In the genomic region with DNA sequence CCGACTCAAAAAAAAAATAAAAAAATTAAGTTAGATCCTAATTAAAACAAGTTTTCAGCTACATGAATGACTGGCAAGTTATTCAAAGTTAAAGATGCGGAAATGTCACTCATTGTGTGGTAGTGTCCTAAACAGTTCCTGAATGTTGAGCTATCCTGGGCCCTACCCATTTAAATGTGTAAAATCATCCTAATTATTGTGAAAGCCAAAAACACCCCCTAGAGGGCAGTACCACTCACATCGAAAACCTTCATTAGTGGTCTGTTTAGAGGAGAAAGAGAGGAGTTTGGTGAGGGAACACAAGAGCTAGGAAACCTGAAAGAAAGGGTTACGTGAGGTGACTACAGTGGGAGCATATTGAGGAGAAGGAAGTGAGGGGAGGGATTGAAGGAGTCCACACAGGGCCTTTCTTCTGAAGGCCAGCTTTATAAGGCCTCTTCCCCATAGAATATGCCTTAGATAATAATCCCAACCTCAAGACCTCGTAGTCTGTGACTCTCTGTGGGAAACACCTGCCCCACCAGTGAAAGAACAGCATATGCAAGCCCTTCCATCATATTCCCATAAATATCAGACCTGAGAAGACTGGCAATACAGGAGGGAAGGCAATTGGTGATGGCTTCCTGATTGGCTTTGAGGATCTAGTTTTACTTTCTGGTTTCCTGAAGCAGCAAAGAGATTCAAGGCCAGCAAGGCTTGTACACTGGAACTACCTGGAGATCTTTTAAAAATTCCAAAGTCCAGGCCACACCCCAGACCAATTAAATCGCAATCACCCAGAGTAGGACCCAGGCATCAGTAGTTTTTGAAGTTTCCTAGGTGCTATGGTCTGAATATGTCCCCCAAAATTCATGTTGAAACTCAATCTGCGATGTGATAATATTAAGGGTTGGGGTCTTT, we compare ENCODE assay signal across 8 cellular contexts. TPM values are rescaled to one million over a fixed set of nuclear protein-coding genes. Genes with fewer than 3 reads are reported as not detected.
A peak's percentile ranks its signal among the peaks of the same experiment; 100 is the strongest.
DNase-seq lines count a peak whose midpoint lies in the region; ATAC-seq, FAIRE-seq and TF ChIP-seq lines count a peak whose summit lies in the region.

No MANE protein-coding gene starts in this region.

- peak overlapping the region; percentile 50 for H3K4me3 Mint-ChIP-seq in CD4-positive, alpha-beta T cell

- no peak overlapping the region for H3K27ac ChIP-seq in CD4-positive, alpha-beta T cell (ENCODE audit: low read depth, low read length)
- H3K27ac ChIP-seq in Panc1 (ENCODE audit: low read length) (no peak overlapping the region), GM12878 (ENCODE audit: control insufficient read depth, insufficient read depth) (no peak overlapping the region), testis (no peak overlapping the region)

- H3K27me3 Mint-ChIP-seq in CD4-positive, alpha-beta T cell, result no peaks in the 10 kb centered on the region

- SMC1A ChIA-PET in GM12878 (lab: Charles Lee; ENCODE audit: uncharacterized antibody, unreplicated experiment), result interaction anchor here (0.8 to 3.8 kb wide), 29 partner anchors 8 to 275 kb away, joined by 3 to 56 read pairs (median 6); partner anchors contain the start of genes APEX1, CCNB1IP1, OSGEP and PARP2

- intact Hi-C loops in CD4-positive, alpha-beta T cell (cut with DNase I, micrococcal nuclease), result loop anchor here (1.0 to 5.0 kb wide), 4 partner anchors 79 to 193 kb away; no protein-coding TSS in a partner anchor
- intact Hi-C loops in Panc1 (cut with micrococcal nuclease; ENCODE audit: unreplicated experiment) (no loop called here), GM12878 (cut with micrococcal nuclease; ENCODE audit: unreplicated experiment) (loop anchor here (1.0 to 5.0 kb wide), 2 partner anchors 75 to 116 kb away; no protein-coding TSS in a partner anchor), testis (cut with DNase I; ENCODE audit: low total_unique reads) (no loop called here)

- POLR2A ChIA-PET in CD4-positive, alpha-beta T cell (lab: Charles Lee), result interaction anchor here (1.0 to 3.9 kb wide), 10 partner anchors 13 to 197 kb away, joined by 3 to 28 read pairs (median 4); partner anchors contain the start of genes APEX1, OSGEP, PARP2 and PIP4P1
- POLR2A ChIA-PET in Panc1 (lab: Charles Lee) (interaction anchor here (0.7 kb wide), 1 partner anchor 40 kb away, joined by 3 read pairs; no protein-coding TSS in a partner anchor), GM12878 (lab: Charles Lee) (interaction anchor here (0.7 to 3.7 kb wide), 7 partner anchors 9 to 86 kb away, joined by 3 to 27 read pairs (median 3); partner anchors contain the start of genes APEX1, OSGEP, PIP4P1 and PNP)

- no peak overlapping the region; the same call in 1 of the 2 replicates for H3K9ac ChIP-seq in GM12878 (ENCODE audit: control insufficient read depth, insufficient read depth, low read length)

- peak; percentile 39 for ATAC-seq in CD4-positive, alpha-beta T cell (ENCODE audit: poor library complexity)
- ATAC-seq in GM18520 (IDR thresholded peaks at IDR 0.05; ENCODE audit: unreplicated experiment) (peak; percentile 41), Panc1 (0 out of 2 replicates have a peak, but pooled peaks have one; percentile 41), GM12878 (peak; percentile 59)

- H4K20me1 ChIP-seq in GM12878 (ENCODE audit: control insufficient read depth, insufficient read depth), result no peaks in the 10 kb centered on the region

- WGBS in GM12878 (ENCODE audit: insufficient coverage, insufficient replicate concordance, low lambda C conversion rate, missing lambda C conversion rate), result 45% methylated on average over 7 of the region's 7 CpGs
- WGBS in testis, 2 donors, result 65 to 78% methylated on average over 7 of the region's 7 CpGs

- in situ Hi-C loops in Panc1 (cut with HindIII; ENCODE audit: low pct_unique_long_range_greater_than_20kb, low sequenced_read_pairs) (no loop called here), GM12878 (cut with MboI) (loop anchor here (5.0 kb wide), 1 partner anchor 36 kb away; the partner anchor contains the start of gene OSGEP)

- BruUV-seq in Panc1 (replicated peaks; lab: Mats Ljungman, UMichigan) (no TSS peak), GM12878 (replicated peaks; lab: Mats Ljungman, UMichigan) (no TSS peak)

- H3K4me2 ChIP-seq in GM12878 (ENCODE audit: control insufficient read depth, insufficient read depth), result no peak overlapping the region

- DNase-seq in CD4-positive, alpha-beta T cell, result peak in 1 of 10 experiments; percentile 26
- peak; percentile 77 for DNase-seq in Jurkat, Clone E6-1 (ENCODE audit: low read depth, low spot score)
- DNase-seq in Panc1 (ENCODE audit: low read depth, low spot score) (no peak), GM12878 (ENCODE audit: low read depth, low spot score) (peak; percentile 49), left kidney (ENCODE audit: low read depth, low spot score) (peak; percentile 75), testis (peak; percentile 41), NCI-H128 (lab: John Stamatoyannopoulos, UW; ENCODE audit: unreplicated experiment) (no peak)

- H2AFZ ChIP-seq in GM12878 (ENCODE audit: control insufficient read depth, low read depth, low read length), result peak overlapping the region; percentile 82

- H3K27me3 ChIP-seq in CD4-positive, alpha-beta T cell (ENCODE audit: control insufficient read depth, insufficient read depth, low read length), result no peaks in the 10 kb centered on the region
- H3K27me3 ChIP-seq in Panc1 (ENCODE audit: control insufficient read depth, insufficient read depth, low read length) (no peaks in the 10 kb centered on the region), GM12878 (replicated peaks in 1 of 2; ENCODE audit: control insufficient read depth in 2 of 2, insufficient read depth in 2 of 2, low read length in 1 of 2) (no peaks in the 10 kb centered on the region), testis (no peaks in the 10 kb centered on the region)

- H3K4me1 ChIP-seq in Panc1 (ENCODE audit: control insufficient read depth, insufficient read depth, low read length), result peaks cover 9% of the 10 kb centered on the region
- H3K4me1 ChIP-seq in GM12878 (ENCODE audit: control insufficient read depth, insufficient read depth, low read length), result peaks cover 4% of the 10 kb centered on the region
- H3K4me1 ChIP-seq in testis, result peaks cover 11% of the 10 kb centered on the region

- TF ChIP-seq RAD21 in GM12878 (IDR thresholded peaks at IDR 0.05; ENCODE audit: insufficient read depth, low read depth, low read length), result peak; percentile 82

- peak overlapping the region; percentile 4 for H3K27ac Mint-ChIP-seq in CD4-positive, alpha-beta T cell

- TF ChIP-seq CTCF in CD4-positive, alpha-beta T cell (IDR thresholded peaks at IDR 0.05), result peak; percentile 88
- peak; percentile 69 for TF ChIP-seq CTCF in Panc1 (IDR thresholded peaks at IDR 0.05)
- peak; percentile 62 to 72 (median 68) for TF ChIP-seq CTCF in GM12878 (IDR thresholded peaks at IDR 0.05 in 2 of 3, conservative IDR thresholded peaks at IDR 0.05 in 1 of 3; ENCODE audit: control insufficient read depth in 2 of 3, extremely low read depth in 1 of 3, insufficient read depth in 1 of 3, low read depth in 3 of 3, low read length in 3 of 3)
- peak in 2 of 3 experiments; percentile 57 to 61 for TF ChIP-seq CTCF in testis (IDR thresholded peaks at IDR 0.05)

- H3K4me3 ChIP-seq in Jurkat, Clone E6-1 (ENCODE audit: low read length), result no peak overlapping the region
- H3K4me3 ChIP-seq in Panc1 (ENCODE audit: low read depth in 2 of 2, low read length in 2 of 2) (no peak overlapping the region), GM12878 (no peak overlapping the region), testis (no peak overlapping the region)

- FAIRE-seq in GM12878 (lab: Jason Lieb, UNC), result peak; percentile 74

- H3K4me1 Mint-ChIP-seq in CD4-positive, alpha-beta T cell (ENCODE audit: low read depth), result peaks cover 36% of the 10 kb centered on the region

- H3K9me3 ChIP-seq in CD4-positive, alpha-beta T cell (ENCODE audit: control insufficient read depth, low read length), result no peaks in the 10 kb centered on the region
- H3K9me3 ChIP-seq in Panc1 (ENCODE audit: control insufficient read depth, insufficient read depth, low read depth, low read length) (no peaks in the 10 kb centered on the region), GM12878 (replicated peaks; ENCODE audit: control insufficient read depth, insufficient read depth, low read length) (no peaks in the 10 kb centered on the region), testis (no peaks in the 10 kb centered on the region)

- H3K79me2 ChIP-seq in GM12878 (ENCODE audit: control insufficient read depth, insufficient read depth, low read length), result peaks cover 11% of the 10 kb centered on the region

- RAD21 ChIA-PET in GM12878 (lab: Charles Lee; ENCODE audit: unreplicated experiment), result interaction anchor here (0.7 to 6.5 kb wide), 26 partner anchors 9 to 276 kb away, joined by 3 to 78 read pairs (median 5); partner anchors contain the start of genes APEX1, OSGEP, PARP2 and PIP4P1

- TF ChIP-seq EP300 in GM12878 (IDR thresholded peaks at IDR 0.05; ENCODE audit: borderline replicate concordance in 1 of 2, control insufficient read depth in 1 of 2, low read depth in 2 of 2, low read length in 2 of 2), result no peak

- CTCF ChIA-PET in CD4-positive, alpha-beta T cell (lab: Charles Lee), result interaction anchor here (0.7 to 2.2 kb wide), 16 partner anchors 9 to 275 kb away, joined by 3 to 14 read pairs (median 4); partner anchors contain the start of genes APEX1, OSGEP, PARP2 and PIP4P1
- CTCF ChIA-PET in Panc1 (lab: Charles Lee) (interaction anchor here (0.6 to 1.2 kb wide), 2 partner anchors 18 to 83 kb away, joined by 3 read pairs; no protein-coding TSS in a partner anchor), GM12878 (lab: Yijun Ruan, JAX) (interaction anchor here (0.6 to 4.4 kb wide), 45 partner anchors 10 to 275 kb away, joined by 3 to 91 read pairs (median 5); partner anchors contain the start of genes APEX1, CCNB1IP1, OSGEP and PARP2)

- H3K36me3 ChIP-seq in Panc1 (ENCODE audit: control insufficient read depth, insufficient read depth, low read length), result no peaks in the 10 kb centered on the region; the same call in 1 of the 2 replicates
- no peaks in the 10 kb centered on the region for H3K36me3 ChIP-seq in GM12878 (ENCODE audit: control insufficient read depth in 2 of 2, insufficient read depth in 2 of 2, low read length in 1 of 2)
- no peaks in the 10 kb centered on the region for H3K36me3 ChIP-seq in testis (ENCODE audit: low read depth, missing control alignments)

- TF ChIP-seq POLR2A in GM12878 (IDR thresholded peaks at IDR 0.05; ENCODE audit: low read depth, low read length) (no peak), testis (IDR thresholded peaks at IDR 0.05) (no peak)

- peaks cover 3% of the 10 kb centered on the region for H3K36me3 Mint-ChIP-seq in CD4-positive, alpha-beta T cell (ENCODE audit: low read depth)

- H3K9me3 Mint-ChIP-seq in CD4-positive, alpha-beta T cell, result no peaks in the 10 kb centered on the region

RNA-seq across cellular contexts. Expression of gene TEP1, which starts 2.7 kb away (rescaled TPM):
- total RNA-seq in CD4-positive, alpha-beta T cell, result 10 to 100 TPM; 14.3 to 17.4 TPM
- polyA plus RNA-seq in Jurkat, Clone E6-1 (2012; ENCODE audit: insufficient read depth, insufficient read length), result 18.6 TPM
- total RNA-seq in Panc1 (2021; ENCODE audit: unreplicated experiment) (17.1 TPM), GM12878 (2014; rRNA removed) (18.8 and 19.1 TPM in 2 replicates), GM12878 (2014; rRNA removed; fragmentation: Illumina TruSeq; extraction: Trizol) (14.8 TPM in 2 replicates), GM12878 (2021) (23.2 and 28.9 TPM in 2 replicates), testis (10 to 100 TPM; 16.5 to 19.1 TPM)
- polyA plus RNA-seq in Panc1 (2012; ENCODE audit: insufficient read length), result 9.8 TPM
- total RNA-seq in GM12878 (2013; cell fraction: nucleolus; rRNA removed), result 63.0 and 68.7 TPM in 2 replicates
- 11.2 TPM for polyA plus RNA-seq in GM12878 (2011; ENCODE audit: low read depth)
- polyA plus RNA-seq in GM12878 (2011; rRNA removed) (20.7 and 22.1 TPM in 2 replicates), GM12878 (2014; fragmentation: Illumina TruSeq; extraction: Trizol) (29.7 and 48.4 TPM in 2 replicates), GM12878 (2014; fragmentation: Nextera tagmentation; extraction: Ambion mirVana) (1 to 10 TPM; 3.3 to 6.4 TPM), GM12878 (2014; rRNA removed) (16.1 and 20.0 TPM in 2 replicates), GM12878 (2016; fragmentation: Nextera tagmentation; extraction: Ambion mirVana) (1 to 10 TPM; 7.8 to 7.9 TPM), testis (ENCODE audit: insufficient read depth, low read depth, low replicate concordance) (11.6 TPM)
- polyA plus RNA-seq in GM12878 (2011; cell fraction: cytosol; rRNA removed), result 10.2 and 12.9 TPM in 2 replicates
- polyA plus RNA-seq in GM12878 (2011; cell fraction: nucleus; rRNA removed), result 62.4 and 64.2 TPM in 2 replicates
- polyA plus RNA-seq in GM12878 (2012), result 16.6 and 18.2 TPM in 2 replicates
- polyA minus RNA-seq in GM12878 (2011; rRNA and poly(A)+ RNA removed), result 17.6 and 30.4 TPM in 2 replicates
- polyA minus RNA-seq in GM12878 (2011; cell fraction: cytosol; rRNA and poly(A)+ RNA removed), result 7.1 and 9.8 TPM in 2 replicates
- 21.4 and 31.4 TPM in 2 replicates for polyA minus RNA-seq in GM12878 (2011; cell fraction: nucleus; rRNA and poly(A)+ RNA removed)

RNA-seq across cellular contexts. Expression of gene KLHL33, which starts 20.0 kb away (rescaled TPM):
- under 1 TPM; 0.19 to 0.31 TPM for total RNA-seq in CD4-positive, alpha-beta T cell
- not detected for polyA plus RNA-seq in Jurkat, Clone E6-1 (2012; ENCODE audit: insufficient read depth, insufficient read length)
- total RNA-seq in Panc1 (2021; ENCODE audit: unreplicated experiment) (not detected), GM12878 (2014; rRNA removed) (0.11 TPM in 1 of 2 replicates, not detected in the other), GM12878 (2014; rRNA removed; fragmentation: Illumina TruSeq; extraction: Trizol) (0.05 TPM in 1 of 2 replicates, not detected in the other), GM12878 (2021) (0.08 TPM in 2 replicates), testis (1 to 10 TPM; 1.2 to 1.6 TPM)
- polyA plus RNA-seq in Panc1 (2012; ENCODE audit: insufficient read length), result not detected
- total RNA-seq in GM12878 (2013; cell fraction: nucleolus; rRNA removed), result 0.07 and 0.13 TPM in 2 replicates
- polyA plus RNA-seq in GM12878 (2011; ENCODE audit: low read depth), result not detected
- polyA plus RNA-seq in GM12878 (2011; rRNA removed) (0.01 TPM in 2 replicates), GM12878 (2014; fragmentation: Illumina TruSeq; extraction: Trizol) (not detected in 2 replicates), GM12878 (2014; fragmentation: Nextera tagmentation; extraction: Ambion mirVana) (under 1 TPM in 1 of 2 experiments, not detected in 1; 0.02 TPM), GM12878 (2014; rRNA removed) (0.04 TPM in 2 replicates), GM12878 (2016; fragmentation: Nextera tagmentation; extraction: Ambion mirVana) (under 1 TPM in 1 of 2 experiments, not detected in 1; 0.16 TPM), testis (ENCODE audit: insufficient read depth, low read depth, low replicate concordance) (0.67 TPM)
- not detected in 2 replicates for polyA plus RNA-seq in GM12878 (2011; cell fraction: cytosol; rRNA removed)
- polyA plus RNA-seq in GM12878 (2011; cell fraction: nucleus; rRNA removed), result not detected in 2 replicates
- 0.03 and 0.08 TPM in 2 replicates for polyA plus RNA-seq in GM12878 (2012)
- polyA minus RNA-seq in GM12878 (2011; rRNA and poly(A)+ RNA removed), result 0.15 TPM in 1 of 2 replicates, not detected in the other
- polyA minus RNA-seq in GM12878 (2011; cell fraction: cytosol; rRNA and poly(A)+ RNA removed), result 0.21 TPM in 1 of 2 replicates, not detected in the other
- 0.10 and 0.12 TPM in 2 replicates for polyA minus RNA-seq in GM12878 (2011; cell fraction: nucleus; rRNA and poly(A)+ RNA removed)

RNA-seq across cellular contexts. Expression of gene OSGEP, which starts 38.6 kb away (rescaled TPM):
- 10 to 100 TPM; 49.2 to 52.9 TPM for total RNA-seq in CD4-positive, alpha-beta T cell
- polyA plus RNA-seq in Jurkat, Clone E6-1 (2012; ENCODE audit: insufficient read depth, insufficient read length), result 87.3 TPM
- total RNA-seq in Panc1 (2021; ENCODE audit: unreplicated experiment) (26.6 TPM), GM12878 (2014; rRNA removed) (67.1 and 78.1 TPM in 2 replicates), GM12878 (2014; rRNA removed; fragmentation: Illumina TruSeq; extraction: Trizol) (47.9 and 49.2 TPM in 2 replicates), GM12878 (2021) (46.8 and 47.8 TPM in 2 replicates), testis (10 to 100 TPM; 47.2 to 58.8 TPM)
- 33.9 TPM for polyA plus RNA-seq in Panc1 (2012; ENCODE audit: insufficient read length)
- 81.7 and 83.0 TPM in 2 replicates for total RNA-seq in GM12878 (2013; cell fraction: nucleolus; rRNA removed)
- polyA plus RNA-seq in GM12878 (2011; ENCODE audit: low read depth), result 33.7 TPM
- polyA plus RNA-seq in GM12878 (2011; rRNA removed) (49.6 and 56.2 TPM in 2 replicates), GM12878 (2014; fragmentation: Illumina TruSeq; extraction: Trizol) (49.4 and 57.1 TPM in 2 replicates), GM12878 (2014; fragmentation: Nextera tagmentation; extraction: Ambion mirVana) (10 to 100 TPM; 48.9 to 49.4 TPM), GM12878 (2014; rRNA removed) (85.6 and 88.8 TPM in 2 replicates), GM12878 (2016; fragmentation: Nextera tagmentation; extraction: Ambion mirVana) (10 to 100 TPM; 76.9 to 88.9 TPM), testis (ENCODE audit: insufficient read depth, low read depth, low replicate concordance) (19.9 TPM)
- 68.4 and 87.0 TPM in 2 replicates for polyA plus RNA-seq in GM12878 (2011; cell fraction: cytosol; rRNA removed)
- 128 and 138 TPM in 2 replicates for polyA plus RNA-seq in GM12878 (2011; cell fraction: nucleus; rRNA removed)
- polyA plus RNA-seq in GM12878 (2012), result 31.3 and 37.9 TPM in 2 replicates
- 71.2 and 76.9 TPM in 2 replicates for polyA minus RNA-seq in GM12878 (2011; rRNA and poly(A)+ RNA removed)
- polyA minus RNA-seq in GM12878 (2011; cell fraction: cytosol; rRNA and poly(A)+ RNA removed), result 15.9 and 16.4 TPM in 2 replicates
- polyA minus RNA-seq in GM12878 (2011; cell fraction: nucleus; rRNA and poly(A)+ RNA removed), result 48.0 and 88.6 TPM in 2 replicates

RNA-seq across cellular contexts. Expression of gene APEX1, which starts 39.1 kb away (rescaled TPM):
- 100 to 1,000 TPM; 125 to 127 TPM for total RNA-seq in CD4-positive, alpha-beta T cell
- 386 TPM for polyA plus RNA-seq in Jurkat, Clone E6-1 (2012; ENCODE audit: insufficient read depth, insufficient read length)
- total RNA-seq in Panc1 (2021; ENCODE audit: unreplicated experiment) (163 TPM), GM12878 (2014; rRNA removed) (267 and 279 TPM in 2 replicates), GM12878 (2014; rRNA removed; fragmentation: Illumina TruSeq; extraction: Trizol) (107 and 115 TPM in 2 replicates), GM12878 (2021) (262 and 271 TPM in 2 replicates), testis (10 to 100 TPM; 56.7 to 76.2 TPM)
- polyA plus RNA-seq in Panc1 (2012; ENCODE audit: insufficient read length), result 146 TPM
- 11.9 and 13.2 TPM in 2 replicates for total RNA-seq in GM12878 (2013; cell fraction: nucleolus; rRNA removed)
- 189 TPM for polyA plus RNA-seq in GM12878 (2011; ENCODE audit: low read depth)
- polyA plus RNA-seq in GM12878 (2011; rRNA removed) (226 and 308 TPM in 2 replicates), GM12878 (2014; fragmentation: Illumina TruSeq; extraction: Trizol) (407 and 465 TPM in 2 replicates), GM12878 (2014; fragmentation: Nextera tagmentation; extraction: Ambion mirVana) (100 to 1,000 TPM; 299 to 320 TPM), GM12878 (2014; rRNA removed) (278 and 300 TPM in 2 replicates), GM12878 (2016; fragmentation: Nextera tagmentation; extraction: Ambion mirVana) (100 to 1,000 TPM; 298 to 319 TPM), testis (ENCODE audit: insufficient read depth, low read depth, low replicate concordance) (67.8 TPM)
- 367 and 441 TPM in 2 replicates for polyA plus RNA-seq in GM12878 (2011; cell fraction: cytosol; rRNA removed)
- 186 and 211 TPM in 2 replicates for polyA plus RNA-seq in GM12878 (2011; cell fraction: nucleus; rRNA removed)
- polyA plus RNA-seq in GM12878 (2012), result 204 and 235 TPM in 2 replicates
- polyA minus RNA-seq in GM12878 (2011; rRNA and poly(A)+ RNA removed), result 253 and 255 TPM in 2 replicates
- 57.3 and 60.1 TPM in 2 replicates for polyA minus RNA-seq in GM12878 (2011; cell fraction: cytosol; rRNA and poly(A)+ RNA removed)
- 28.0 and 43.7 TPM in 2 replicates for polyA minus RNA-seq in GM12878 (2011; cell fraction: nucleus; rRNA and poly(A)+ RNA removed)

RNA-seq across cellular contexts. Expression of gene PIP4P1, which starts 45.3 kb away (rescaled TPM):
- 100 to 1,000 TPM in 1 of 2 experiments, 10 to 100 TPM in 1; 83.9 to 107 TPM for total RNA-seq in CD4-positive, alpha-beta T cell
- 39.4 TPM for polyA plus RNA-seq in Jurkat, Clone E6-1 (2012; ENCODE audit: insufficient read depth, insufficient read length)
- total RNA-seq in Panc1 (2021; ENCODE audit: unreplicated experiment) (34.8 TPM), GM12878 (2014; rRNA removed) (29.3 and 29.7 TPM in 2 replicates), GM12878 (2014; rRNA removed; fragmentation: Illumina TruSeq; extraction: Trizol) (22.8 and 23.4 TPM in 2 replicates), GM12878 (2021) (39.0 and 41.3 TPM in 2 replicates), testis (10 to 100 TPM; 33.4 to 38.8 TPM)
- polyA plus RNA-seq in Panc1 (2012; ENCODE audit: insufficient read length), result 25.9 TPM
- total RNA-seq in GM12878 (2013; cell fraction: nucleolus; rRNA removed), result 16.5 and 18.6 TPM in 2 replicates
- 29.2 TPM for polyA plus RNA-seq in GM12878 (2011; ENCODE audit: low read depth)
- polyA plus RNA-seq in GM12878 (2011; rRNA removed) (26.7 and 45.7 TPM in 2 replicates), GM12878 (2014; fragmentation: Illumina TruSeq; extraction: Trizol) (38.1 and 45.8 TPM in 2 replicates), GM12878 (2014; fragmentation: Nextera tagmentation; extraction: Ambion mirVana) (10 to 100 TPM; 19.1 to 41.6 TPM), GM12878 (2014; rRNA removed) (44.4 and 47.4 TPM in 2 replicates), GM12878 (2016; fragmentation: Nextera tagmentation; extraction: Ambion mirVana) (10 to 100 TPM; 37.7 to 43.6 TPM), testis (ENCODE audit: insufficient read depth, low read depth, low replicate concordance) (50.8 TPM)
- 41.3 and 42.1 TPM in 2 replicates for polyA plus RNA-seq in GM12878 (2011; cell fraction: cytosol; rRNA removed)
- polyA plus RNA-seq in GM12878 (2011; cell fraction: nucleus; rRNA removed), result 107 and 114 TPM in 2 replicates
- 30.5 and 36.8 TPM in 2 replicates for polyA plus RNA-seq in GM12878 (2012)
- polyA minus RNA-seq in GM12878 (2011; rRNA and poly(A)+ RNA removed), result 34.0 and 36.5 TPM in 2 replicates
- polyA minus RNA-seq in GM12878 (2011; cell fraction: cytosol; rRNA and poly(A)+ RNA removed), result 11.2 and 12.3 TPM in 2 replicates
- 27.4 and 45.5 TPM in 2 replicates for polyA minus RNA-seq in GM12878 (2011; cell fraction: nucleus; rRNA and poly(A)+ RNA removed)

Comparison
In these comparisons a context has a peak if more than half of its experiments do, and no peak if none do; other contexts are left out.
1. DNase-seq: peak in Jurkat, Clone E6-1 (single experiment), GM12878 (single experiment), left kidney (single experiment) and testis (single experiment); none in Panc1 (single experiment) and NCI-H128 (single experiment).
2. intact Hi-C loops: an anchor here in CD4-positive, alpha-beta T cell (1.0 to 5.0 kb wide) and GM12878 (1.0 to 5.0 kb wide); none called in Panc1 and testis.
3. Peak in every context shown above with its lines, with median percentiles within 50 percentile points of each other: ATAC-seq and CTCF ChIP-seq.